In genomic region chr1:89822109-89822962, GRCh38 we compare ENCODE assay signal across 1 cellular context.
TF ChIP-seq lines count a peak whose summit lies in the region.

No MANE protein-coding gene starts in this region.

TF ChIP-seq in K562, 482 proteins besides CTCF, POLR2A, EP300 and RAD21 (continued from another document and continues in another):
- TF ChIP-seq ZNF407 (IDR thresholded peaks at IDR 0.05; ENCODE audit: low read depth) (no peak), RBM25 (IDR thresholded peaks at IDR 0.05; ENCODE audit: low read depth, low read length, severe bottlenecking) (peak; percentile 35), PHF21A (IDR thresholded peaks at IDR 0.05; ENCODE audit: borderline replicate concordance, low read depth) (0 out of 2 replicates have a peak, but pooled peaks have one; percentile 1), SFPQ (IDR thresholded peaks at IDR 0.05; ENCODE audit: low read depth, low read length) (no peak), ZNF121 (CRISPR knock-in tag; conservative IDR thresholded peaks at IDR 0.05) (no peak), CREBBP (IDR thresholded peaks at IDR 0.05; ENCODE audit: low read depth, low read length) (no peak), ELK1 (CRISPR knock-in tag; IDR thresholded peaks at IDR 0.05) (no peak), DEAF1 (CRISPR knock-in tag; IDR thresholded peaks at IDR 0.05) (no peak), NR0B1 (IDR thresholded peaks at IDR 0.05; ENCODE audit: partially characterized antibody) (no peak), NFXL1 (CRISPR knock-in tag; IDR thresholded peaks at IDR 0.05) (peak; percentile 32; the same call in 1 of the 2 replicates), MED1 (CRISPR knock-in tag; IDR thresholded peaks at IDR 0.05; ENCODE audit: borderline replicate concordance) (no peak), ZNF77 (CRISPR knock-in tag; IDR thresholded peaks at IDR 0.05) (no peak), ZNF589 (CRISPR knock-in tag; IDR thresholded peaks at IDR 0.05; ENCODE audit: low read depth) (no peak), GATAD2A (IDR thresholded peaks at IDR 0.05) (0 out of 2 replicates have a peak, but pooled peaks have one; percentile 13), FOXJ3 (CRISPR knock-in tag; IDR thresholded peaks at IDR 0.05) (no peak), ZNF668 (CRISPR knock-in tag; IDR thresholded peaks at IDR 0.05) (no peak), TRIM28 (IDR thresholded peaks at IDR 0.05) (peak; percentile 38; the same call in 1 of the 2 replicates), POU5F1 (IDR thresholded peaks at IDR 0.05; ENCODE audit: borderline replicate concordance, low read depth, low read length, partially characterized antibody) (no peak), SRSF7 (optimal IDR thresholded peaks at IDR 0.05; ENCODE audit: low read depth, low read length) (no peak), ZNF277 (CRISPR knock-in tag; IDR thresholded peaks at IDR 0.05; ENCODE audit: borderline replicate concordance) (no peak), HNRNPH1 (optimal IDR thresholded peaks at IDR 0.05; ENCODE audit: low read depth, low read length) (no peak), CGGBP1 (CRISPR knock-in tag; IDR thresholded peaks at IDR 0.05) (no peak), TAF9B (IDR thresholded peaks at IDR 0.05; ENCODE audit: partially characterized antibody) (peak; percentile 37), MNT (conservative IDR thresholded peaks at IDR 0.05) (peak in 1 of 2 experiments; percentile 24; a peak in 2 of 4 replicates), NELFE (IDR thresholded peaks at IDR 0.05; ENCODE audit: insufficient read depth, insufficient read length) (no peak), MAX (CRISPR knock-in tag; IDR thresholded peaks at IDR 0.05) (no peak), ZC3H4 (CRISPR knock-in tag; IDR thresholded peaks at IDR 0.05; ENCODE audit: borderline replicate concordance) (no peak), PRMT5 (CRISPR knock-in tag; IDR thresholded peaks at IDR 0.05) (no peak), NR4A1 (CRISPR knock-in tag; IDR thresholded peaks at IDR 0.05) (no peak), NR4A1 (tag; IDR thresholded peaks at IDR 0.05) (no peak), ETS2 (tag; IDR thresholded peaks at IDR 0.05; ENCODE audit: borderline replicate concordance, poor library complexity, severe bottlenecking) (no peak), HDAC2 (IDR thresholded peaks at IDR 0.05) (0 out of 2 replicates have a peak, but pooled peaks have one; percentile 10), RBM22 (IDR thresholded peaks at IDR 0.05; ENCODE audit: low read depth, low read length, poor library complexity, severe bottlenecking) (no peak), IRF2 (CRISPR knock-in tag; IDR thresholded peaks at IDR 0.05) (no peak), HDAC1 (IDR thresholded peaks at IDR 0.05) (peak in 1 of 2 experiments; percentile 68; a peak in 2 of 4 replicates), EP400 (IDR thresholded peaks at IDR 0.05) (peak; percentile 58; the same call in 1 of the 2 replicates), CHAMP1 (IDR thresholded peaks at IDR 0.05) (no peak)
